28 cellular contexts compared by ENCODE assay signal in the genomic region with DNA sequence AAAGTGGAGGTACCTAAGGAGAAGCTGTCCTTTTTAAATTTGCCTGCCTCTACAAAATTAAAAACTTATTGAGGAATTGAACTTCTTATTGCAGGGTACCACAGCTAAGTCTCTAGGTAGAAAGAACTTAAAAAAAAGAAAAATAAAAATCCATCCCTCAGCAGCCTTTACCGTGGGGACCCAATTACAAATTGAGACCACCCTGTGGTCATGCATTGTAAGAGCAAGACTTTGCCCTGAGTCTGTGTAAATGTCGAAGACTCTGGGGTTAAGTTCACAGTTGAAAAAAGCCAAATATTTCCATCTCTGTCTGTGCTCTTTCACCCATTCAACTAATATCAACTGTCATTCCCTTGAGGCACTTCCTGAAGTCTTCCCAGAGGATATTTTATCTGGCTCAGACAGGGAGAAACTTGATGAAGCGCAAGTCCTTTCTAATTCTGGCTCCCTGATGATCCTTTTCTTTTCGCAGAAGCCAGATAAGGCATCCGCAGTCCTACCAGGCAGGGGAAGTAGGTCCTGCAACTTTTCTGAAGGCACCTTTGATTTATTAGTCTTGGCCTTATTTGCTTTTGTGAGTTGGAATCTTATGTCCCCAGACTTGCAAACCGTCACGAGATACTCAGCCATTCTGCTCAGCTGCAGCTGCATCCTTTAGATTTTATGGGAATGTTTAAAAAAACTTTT.
A peak's percentile ranks its signal among the peaks of the same experiment; 100 is the strongest.
DNase-seq lines count a peak whose midpoint lies in the region; ATAC-seq and TF ChIP-seq lines count a peak whose summit lies in the region.
"Had no signal": no experiment of that assay in that cellular context is flagged by ENCODE, and none has a peak within 500 bp of the region (broad histone marks: within the 10 kb centered on the region; RNA-seq: fewer than 3 reads in every experiment).

No MANE protein-coding gene starts in this region.

- H3K27ac ChIP-seq in mesodermal cell (ENCODE audit: low read depth, low read length, severe bottlenecking): peak overlapping the region; percentile 36
- H3K27ac ChIP-seq: 22Rv1, dorsolateral prefrontal cortex, psoas muscle, SJSA1 had no signal

- TF ChIP-seq CTCF in endothelial cell (IDR thresholded peaks at IDR 0.05; ENCODE audit: unreplicated experiment) (peak; percentile 37), type B pancreatic cell (conservative IDR thresholded peaks at IDR 0.05) (peak; percentile 64)

- H3K27me3 Mint-ChIP-seq in endothelial cell (ENCODE audit: unreplicated experiment) (no peaks in the 10 kb centered on the region), type B pancreatic cell (peaks cover 7% of the 10 kb centered on the region)
- H3K27me3 Mint-ChIP-seq: activated CD4-positive, alpha-beta T cell treated with anti-CD3 and anti-CD28 coated beads, Interleukin-2, amount 10 ng/mL, durations not matched to agents 24 days and 14 days had no signal

- H3K9me3 Mint-ChIP-seq in endothelial cell (ENCODE audit: unreplicated experiment) (no peaks in the 10 kb centered on the region), type B pancreatic cell (peaks cover 7% of the 10 kb centered on the region)
- H3K9me3 Mint-ChIP-seq: activated CD4-positive, alpha-beta T cell treated with anti-CD3 and anti-CD28 coated beads, Interleukin-2, amount 10 ng/mL, durations not matched to agents 24 days and 14 days; activated T-cell treated with anti-CD3 and anti-CD28 coated beads, Interleukin-2, amount 50 U/mL, for 4 hours; T-helper 1 cell treated with Interleukin-12 subunit alpha and Interleukin-12 subunit beta and Interleukin-4 antibody, amounts not matched to agents 30 μg/mL and 1 μg/mL, for 36 hours had no signal

- H3K4me1 ChIP-seq in mesodermal cell (ENCODE audit: control insufficient read depth, insufficient read depth, low read length, poor library complexity, severe bottlenecking): peaks cover 12% of the 10 kb centered on the region
- H3K4me1 ChIP-seq: HAP-1, psoas muscle had no signal

- 65 to 100% methylated on average over 1 to 2 of the region's 7 CpGs for WGBS in mesodermal cell (ENCODE audit: insufficient coverage in 2 of 2), 2 experiments

- H3K27ac Mint-ChIP-seq in endothelial cell (ENCODE audit: unreplicated experiment) (no peak overlapping the region), type B pancreatic cell (no peak overlapping the region)
- H3K27ac Mint-ChIP-seq: activated CD4-positive, alpha-beta T cell treated with anti-CD3 and anti-CD28 coated beads, Interleukin-2, amount 10 ng/mL, durations not matched to agents 24 days and 14 days; T-helper 1 cell treated with Interleukin-12 subunit alpha and Interleukin-12 subunit beta and Interleukin-4 antibody, amounts not matched to agents 30 μg/mL and 1 μg/mL, for 36 hours had no signal

- no peaks in the 10 kb centered on the region for H3K36me3 ChIP-seq in mesodermal cell (ENCODE audit: control insufficient read depth, insufficient read depth, low read length)
- H3K36me3 ChIP-seq: HAP-1, tibial nerve had no signal

- no peak overlapping the region for H3K4me3 Mint-ChIP-seq in endothelial cell (ENCODE audit: unreplicated experiment)
- H3K4me3 Mint-ChIP-seq in type B pancreatic cell: peak overlapping the region; percentile 5
- H3K4me3 Mint-ChIP-seq: activated CD4-positive, alpha-beta T cell treated with anti-CD3 and anti-CD28 coated beads, Interleukin-2, amount 10 ng/mL, durations not matched to agents 24 days and 14 days; activated T-cell treated with anti-CD3 and anti-CD28 coated beads, Interleukin-2, amount 50 U/mL, for 4 hours; T-helper 1 cell treated with Interleukin-12 subunit alpha and Interleukin-12 subunit beta and Interleukin-4 antibody, amounts not matched to agents 30 μg/mL and 1 μg/mL, for 36 hours had no signal

- no peaks in the 10 kb centered on the region for H3K9me3 ChIP-seq in mesodermal cell (ENCODE audit: control insufficient read depth, low read length)
- H3K9me3 ChIP-seq: HAP-1, mucosa of descending colon, psoas muscle, SJSA1, tibial nerve had no signal

- peak; percentile 9 for DNase-seq in NCI-H2171 treated with DMSO at 0.1 percent for 48 hours (lab: John Stamatoyannopoulos, UW)
- DNase-seq in NCI-H2171 (lab: John Stamatoyannopoulos, UW): no peak
- DNase-seq in endothelial cell (ENCODE audit: low spot score): no peak
- no peak for DNase-seq in type B pancreatic cell (ENCODE audit: extremely low spot score, unreplicated experiment)
- no peak for DNase-seq in cerebellar cortex (ENCODE audit: low spot score)
- DNase-seq: activated CD4-positive, alpha-beta T cell treated with anti-CD3 and anti-CD28 coated beads, Interleukin-2, amount 10 ng/mL, durations not matched to agents 24 days and 14 days; activated naive CD4-positive, alpha-beta T cell treated with Interleukin-2 at 50 U/mL for 16 hours; activated T-cell treated with anti-CD3 and anti-CD28 coated beads, Interleukin-2, amount 50 U/mL, for 4 hours; AML-193; central memory CD4-positive, alpha-beta T cell; dorsolateral prefrontal cortex; foreskin fibroblast; GDM1; left ventricle myocardium superior; mucosa of descending colon; NCI-H1092; NCI-H187 treated with DMSO at 0.1 percent for 48 hours; NCI-H2227 treated with DMSO at 0.1 percent for 48 hours; psoas muscle; stimulated activated CD8-positive, alpha-beta memory T cell treated with anti-CD3 and anti-CD28 coated beads, Interleukin-4, amount 100 ng/mL, for 48 hours had no signal

- ATAC-seq in HG02763 (IDR thresholded peaks at IDR 0.05; ENCODE audit: unreplicated experiment) (no peak), HG03432 (IDR thresholded peaks at IDR 0.05; ENCODE audit: unreplicated experiment) (no peak)
- ATAC-seq: activated T-cell treated with anti-CD3 and anti-CD28 coated beads, Interleukin-2, amount 50 U/mL, for 4 hours; left ventricle myocardium superior; mucosa of descending colon; psoas muscle had no signal

- no peaks in the 10 kb centered on the region for H3K36me3 Mint-ChIP-seq in endothelial cell (ENCODE audit: low read depth, unreplicated experiment)
- H3K36me3 Mint-ChIP-seq in type B pancreatic cell: no peaks in the 10 kb centered on the region

- no peaks in the 10 kb centered on the region for H3K4me1 Mint-ChIP-seq in endothelial cell (ENCODE audit: unreplicated experiment)
- H3K4me1 Mint-ChIP-seq in type B pancreatic cell (ENCODE audit: unreplicated experiment): peaks cover 34% of the 10 kb centered on the region
- H3K4me1 Mint-ChIP-seq: activated CD4-positive, alpha-beta T cell treated with anti-CD3 and anti-CD28 coated beads, Interleukin-2, amount 10 ng/mL, durations not matched to agents 24 days and 14 days had no signal

- H3K4me3 ChIP-seq in mesodermal cell (ENCODE audit: extremely low read depth, insufficient read depth, low read length, poor library complexity, severe bottlenecking): no peak overlapping the region
- H3K4me3 ChIP-seq: dorsolateral prefrontal cortex, HAP-1, mucosa of descending colon, psoas muscle, SJSA1, tibial nerve had no signal
